Comparison of ENCODE assay signal across 15 cellular contexts in the genomic region with DNA sequence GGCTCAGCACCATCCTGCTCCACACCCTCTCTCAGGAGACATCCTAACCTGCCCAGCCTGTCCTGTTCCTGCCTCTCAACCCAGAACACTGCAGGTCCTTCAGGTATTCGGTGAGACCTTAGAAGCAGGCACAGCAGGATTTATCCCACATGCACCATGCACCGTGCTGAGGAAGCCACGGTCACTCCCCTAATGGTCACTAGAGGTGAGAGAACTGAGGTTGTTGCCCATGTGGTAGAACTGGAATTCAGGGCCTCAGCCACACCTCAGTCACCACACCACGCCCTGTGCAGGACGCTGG.
"Had no signal": no experiment of that assay in that cellular context is flagged by ENCODE, and none has a peak within 500 bp of the region (broad histone marks: within the 10 kb centered on the region; RNA-seq: fewer than 3 reads in every experiment).

No MANE protein-coding gene starts in this region.

- H3K36me3 Mint-ChIP-seq: naive B cell; stimulated activated naive B cell treated with anti-CD40 and anti-IgM and Interleukin-4, amounts not matched to agents 10 μg/mL and 1 μg/mL and 100 μg/mL, for 72 hours had no signal

- H3K27me3 ChIP-seq: uterus had no signal

- ATAC-seq: activated naive CD4-positive, alpha-beta T cell treated with anti-CD3 and anti-CD28 coated beads, Interleukin-2, amount 50 U/mL, for 72 hours; stimulated activated naive B cell treated with anti-CD40 and anti-IgM and Interleukin-4, amounts not matched to agents 10 μg/mL and 1 μg/mL and 100 μg/mL, for 72 hours had no signal

- H3K4me1 ChIP-seq: heart right ventricle, tibial artery, uterus had no signal

- H3K4me3 ChIP-seq: heart right ventricle, lung, tibial artery, uterus had no signal

- H3K27ac ChIP-seq: epithelial cell of prostate, heart right ventricle, tibial artery, uterus had no signal

- H3K4me3 Mint-ChIP-seq: activated T-helper 1 cell treated with anti-CD3 and anti-CD28 coated beads, Interleukin-12 subunit alpha, Interleukin-12 subunit beta, Interleukin-2, Interleukin-4 antibody, amounts not matched to agents 30 ng/mL and 10 ng/mL and 1 ng/mL, durations not matched to agents 14 hours and 24 hours and 36 hours; brain; dendritic cell treated with granulocyte-macrophage colony-stimulating factor and Interleukin-4, amounts not matched to agents 40 ng/mL and 50 ng/mL, for 4 days; naive B cell; stimulated activated naive B cell treated with anti-CD40 and anti-IgM and Interleukin-4, amounts not matched to agents 10 μg/mL and 1 μg/mL and 100 μg/mL, for 72 hours had no signal

- H3K4me1 Mint-ChIP-seq: naive B cell; stimulated activated naive B cell treated with anti-CD40 and anti-IgM and Interleukin-4, amounts not matched to agents 10 μg/mL and 1 μg/mL and 100 μg/mL, for 72 hours had no signal

- H3K9me3 Mint-ChIP-seq: activated naive CD4-positive, alpha-beta T cell treated with anti-CD3 and anti-CD28 coated beads, Interleukin-2, amount 50 U/mL, for 72 hours; activated T-helper 1 cell treated with anti-CD3 and anti-CD28 coated beads, Interleukin-12 subunit alpha, Interleukin-12 subunit beta, Interleukin-2, Interleukin-4 antibody, amounts not matched to agents 30 ng/mL and 10 ng/mL and 1 ng/mL, durations not matched to agents 14 hours and 24 hours and 36 hours; dendritic cell treated with granulocyte-macrophage colony-stimulating factor and Interleukin-4, amounts not matched to agents 40 ng/mL and 50 ng/mL, for 4 days; stimulated activated naive B cell treated with anti-CD40 and anti-IgM and Interleukin-4, amounts not matched to agents 10 μg/mL and 1 μg/mL and 100 μg/mL, for 72 hours had no signal

- H3K27ac Mint-ChIP-seq: activated naive CD4-positive, alpha-beta T cell treated with anti-CD3 and anti-CD28 coated beads, Interleukin-2, amount 50 U/mL, for 72 hours; activated T-helper 1 cell treated with anti-CD3 and anti-CD28 coated beads, Interleukin-12 subunit alpha, Interleukin-12 subunit beta, Interleukin-2, Interleukin-4 antibody, amounts not matched to agents 30 ng/mL and 10 ng/mL and 1 ng/mL, durations not matched to agents 14 hours and 24 hours and 36 hours; brain; dendritic cell treated with granulocyte-macrophage colony-stimulating factor and Interleukin-4, amounts not matched to agents 40 ng/mL and 50 ng/mL, for 4 days; naive B cell; stimulated activated naive B cell treated with anti-CD40 and anti-IgM and Interleukin-4, amounts not matched to agents 10 μg/mL and 1 μg/mL and 100 μg/mL, for 72 hours had no signal

- H3K27me3 Mint-ChIP-seq: brain had no signal

- DNase-seq: activated CD4-positive, CD25-positive, alpha-beta regulatory T cell; effector memory CD4-positive, alpha-beta T cell; heart right ventricle; naive B cell; stimulated activated CD4-positive, alpha-beta T cell treated with anti-CD3 and anti-CD28 coated beads, Interleukin-2, amount 100 ng/mL, for 48 hours; stimulated activated naive B cell treated with anti-CD40 and anti-IgM and Interleukin-4, amounts not matched to agents 10 μg/mL and 1 μg/mL and 100 μg/mL, for 72 hours; T-helper 2 cell; uterus had no signal

- H3K9me3 ChIP-seq: heart right ventricle, tibial artery, uterus had no signal

- H3K36me3 ChIP-seq: heart right ventricle, tibial artery, uterus had no signal
